24 cellular contexts compared by ENCODE assay signal in genomic region chr6:87820343-87820984, GRCh38.
"Had no signal": no experiment of that assay in that cellular context is flagged by ENCODE, and none has a peak within 500 bp of the region (broad histone marks: within the 10 kb centered on the region; RNA-seq: fewer than 3 reads in every experiment).

No MANE protein-coding gene starts in this region.

- DNase-seq: activated CD4-positive, alpha-beta T cell treated with anti-CD3 and anti-CD28 coated beads, Interleukin-2, amount 10 ng/mL, durations not matched to agents 24 days and 14 days; activated CD4-positive, alpha-beta T cell treated with anti-CD3 and anti-CD28 coated beads, Interleukin-2, amount 50 U/mL, for 4 hours; activated CD8-positive, alpha-beta T cell treated with anti-CD3 and anti-CD28 coated beads, Interleukin-2, amount 10 ng/mL, durations not matched to agents 7 days and 5 days; activated gamma-delta T cell; activated naive CD4-positive, alpha-beta T cell treated with Interleukin-2 at 50 U/mL for 16 hours; activated naive CD8-positive, alpha-beta T cell treated with anti-CD3 and anti-CD28 coated beads, Interleukin-2, amount 10 ng/mL, durations not matched to agents 7 days and 5 days; activated T-cell treated with anti-CD3 and anti-CD28 coated beads, Interleukin-2, amount 50 U/mL, for 24 hours; body of pancreas; Kasumi-1; MG63; NCI-H1048; NCI-H1105 treated with DMSO at 0.1 percent for 48 hours; NCI-H1436 treated with DMSO at 0.1 percent for 48 hours; NCI-H1694 treated with DMSO at 0.1 percent for 48 hours; NCI-H2029; NCI-H345; NCI-H524 treated with DMSO at 0.1 percent for 48 hours; SHP77; SJCRH30; T1000; WERI-Rb-1 had no signal

- H3K27me3 ChIP-seq: body of pancreas, breast epithelium, MG63, SJCRH30 had no signal

- ATAC-seq: activated CD8-positive, alpha-beta T cell treated with anti-CD3 and anti-CD28 coated beads, Interleukin-2, amount 10 ng/mL, durations not matched to agents 7 days and 5 days; body of pancreas; Panc1 had no signal

- H3K27ac ChIP-seq: body of pancreas, breast epithelium, SJCRH30, SK-N-MC, WERI-Rb-1 had no signal

- H3K9me3 ChIP-seq: body of pancreas, breast epithelium, MG63, SJCRH30 had no signal

- H3K36me3 ChIP-seq: breast epithelium, MG63, SJCRH30, WERI-Rb-1 had no signal

- H3K4me1 ChIP-seq: body of pancreas, breast epithelium had no signal

- H3K4me3 ChIP-seq: body of pancreas, breast epithelium, MG63, SJCRH30, SK-N-MC had no signal
